Comparison of ENCODE assay signal across 1 cellular context in the genomic region with DNA sequence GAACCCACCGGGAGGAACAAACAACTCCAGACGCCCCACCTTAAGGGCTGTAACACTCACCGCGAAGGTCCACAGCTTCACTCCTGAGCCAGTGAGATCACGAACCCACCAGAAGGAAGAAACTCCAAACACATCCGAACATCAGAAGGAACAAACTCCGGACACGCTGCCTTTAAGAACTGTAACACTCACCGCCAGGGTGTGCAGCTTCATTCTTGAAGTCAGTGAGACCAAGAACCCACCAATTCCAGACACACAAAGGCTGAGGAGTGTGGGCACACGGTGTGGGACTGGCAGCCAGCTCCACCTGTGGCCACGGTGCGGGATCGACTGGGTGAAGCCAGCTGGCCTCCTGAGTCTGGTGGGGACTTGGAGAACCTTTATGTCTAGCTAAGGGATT. TPM values are rescaled to one million over a fixed set of nuclear protein-coding genes. Genes with fewer than 3 reads are reported as not detected.
"Had no signal": no experiment of that assay in that cellular context is flagged by ENCODE, and none has a peak within 500 bp of the region (broad histone marks: within the 10 kb centered on the region; RNA-seq: fewer than 3 reads in every experiment).

No MANE protein-coding gene starts in this region.

RNA-seq across cellular contexts. Expression of gene ACSL5, which starts 2.6 kb away (rescaled TPM):
- total RNA-seq: neural crest cell had no signal
